Comparison of ENCODE assay signal across 8 cellular contexts in genomic region chr1:28885982-28886730, GRCh38. TPM values are rescaled to one million over a fixed set of nuclear protein-coding genes. Genes with fewer than 3 reads are reported as not detected.
DNase-seq lines count a peak whose midpoint lies in the region; ATAC-seq and TF ChIP-seq lines count a peak whose summit lies in the region.

No MANE protein-coding gene starts in this region.

- H3K27me3 Mint-ChIP-seq in glutamatergic neuron (ENCODE audit: unreplicated experiment) = peaks cover 10% of the 10 kb centered on the region

- peak overlapping the region; percentile 79 for H3K4me3 Mint-ChIP-seq in glutamatergic neuron (ENCODE audit: unreplicated experiment)

- no peaks in the 10 kb centered on the region for H3K9me3 Mint-ChIP-seq in glutamatergic neuron (ENCODE audit: unreplicated experiment)

- peaks cover 15% of the 10 kb centered on the region for H3K4me1 Mint-ChIP-seq in glutamatergic neuron (ENCODE audit: low read depth, unreplicated experiment)

- H3K4me3 ChIP-seq in skin epidermis = peak overlapping the region in 6 of 7 experiments; percentile 52 to 92 (median 82)

- ATAC-seq in GM21825 (IDR thresholded peaks at IDR 0.05; ENCODE audit: unreplicated experiment) (no peak), GM19467 (IDR thresholded peaks at IDR 0.05; ENCODE audit: unreplicated experiment) (no peak), HG02571 (IDR thresholded peaks at IDR 0.05; ENCODE audit: unreplicated experiment) (no peak)

- peak overlapping the region; percentile 59 for H3K27ac ChIP-seq in RWPE1
- peak overlapping the region in 19 of 21 experiments; percentile 74 to 92 (median 82) for H3K27ac ChIP-seq in skin epidermis

- CTCF ChIA-PET in RWPE1 (lab: Yijun Ruan, JAX) = no interaction called here

- peak; percentile 59 for DNase-seq in DMS153 treated with DMSO at 0.1 percent for 48 hours (lab: John Stamatoyannopoulos, UW; ENCODE audit: unreplicated experiment)
- no peak for DNase-seq in DMS153 (lab: John Stamatoyannopoulos, UW)
- no peak for DNase-seq in RWPE1 (ENCODE audit: low spot score)
- DNase-seq in glutamatergic neuron = no peak

- H3K36me3 Mint-ChIP-seq in glutamatergic neuron (ENCODE audit: unreplicated experiment) = no peaks in the 10 kb centered on the region

- POLR2A ChIA-PET in RWPE1 (lab: Yijun Ruan, JAX; ENCODE audit: low non-redundant PET) = interaction anchor here (0.6 kb wide), 1 partner anchor 65 kb away, joined by 4 read pairs; no protein-coding TSS in a partner anchor

- TF ChIP-seq CTCF in RWPE1 (conservative IDR thresholded peaks at IDR 0.05; ENCODE audit: low read depth) (no peak), glutamatergic neuron (IDR thresholded peaks at IDR 0.05; ENCODE audit: partially characterized antibody, unreplicated experiment) (no peak)

- H3K27ac Mint-ChIP-seq in glutamatergic neuron (ENCODE audit: unreplicated experiment) = no peak overlapping the region

RNA-seq across cellular contexts. Expression of gene EPB41, which starts 28.2 kb away (rescaled TPM):
- 213 TPM for total RNA-seq in glutamatergic neuron (ENCODE audit: unreplicated experiment)
